Comparison of ENCODE assay signal across 9 cellular contexts in genomic region chr11:69382131-69383128, GRCh38.
DNase-seq lines count a peak whose midpoint lies in the region; ATAC-seq, FAIRE-seq and TF ChIP-seq lines count a peak whose summit lies in the region.
"Had no signal": no experiment of that assay in that cellular context is flagged by ENCODE, and none has a peak within 500 bp of the region (broad histone marks: within the 10 kb centered on the region; RNA-seq: fewer than 3 reads in every experiment).

No MANE protein-coding gene starts in this region.

- H3K4me3 ChIP-seq in MG63 (peak overlapping the region; percentile 25), adrenal gland (no peak overlapping the region), kidney (ENCODE audit: low read length in 2 of 2) (no peak overlapping the region)
- H3K4me3 ChIP-seq: cardiac muscle cell had no signal

- peak; percentile 51 for DNase-seq in AG08396 (ENCODE audit: low spot score)
- peak; percentile 60 for DNase-seq in MG63
- peak; percentile 24 to 62 (median 47) for DNase-seq in adrenal gland
- DNase-seq in kidney: peak; percentile 65
- DNase-seq in stimulated activated CD4-positive, alpha-beta T cell treated with anti-CD3 and anti-CD28 coated beads, Interleukin-2, amount 100 ng/mL, for 48 hours: no peak
- no peak for DNase-seq in frontal cortex (ENCODE audit: low spot score in 2 of 2)
- DNase-seq in NCI-H510A treated with DMSO at 0.1 percent for 48 hours (lab: John Stamatoyannopoulos, UW): no peak

- no peaks in the 10 kb centered on the region for H3K4me1 ChIP-seq in adrenal gland (replicated peaks in 1 of 2)
- no peaks in the 10 kb centered on the region for H3K4me1 ChIP-seq in kidney (ENCODE audit: control insufficient read depth in 1 of 2, insufficient read depth in 1 of 2, low read depth in 1 of 2, low read length in 2 of 2)

- no peak for TF ChIP-seq POLR2A in adrenal gland (IDR thresholded peaks at IDR 0.05)

- no peak for ATAC-seq in HG02642 (IDR thresholded peaks at IDR 0.05; ENCODE audit: poor library complexity, unreplicated experiment)

- TF ChIP-seq CTCF in adrenal gland (IDR thresholded peaks at IDR 0.05): no peak
- TF ChIP-seq CTCF in kidney (IDR thresholded peaks at IDR 0.05; ENCODE audit: borderline replicate concordance, extremely low read depth, insufficient read depth): no peak

- intact Hi-C loops in adrenal gland (cut with DNase I): no loop called here
- intact Hi-C loops in kidney (cut with DNase I): no loop called here

- no peak for FAIRE-seq in kidney (lab: Jason Lieb, UNC)
- no peak for FAIRE-seq in frontal cortex (lab: Jason Lieb, UNC)

- H3K27ac ChIP-seq in adrenal gland (peak overlapping the region in 1 of 5 donors; percentile 21), kidney (ENCODE audit: low read depth in 2 of 2, low read length in 2 of 2) (no peak overlapping the region)
- H3K27ac ChIP-seq: cardiac muscle cell had no signal

- 0 out of 2 replicates have a peak, but pooled peaks cover under 1% of the 10 kb centered on the region for H3K9me3 ChIP-seq in MG63
- no peaks in the 10 kb centered on the region for H3K9me3 ChIP-seq in adrenal gland (replicated peaks in 1 of 3)
- no peaks in the 10 kb centered on the region for H3K9me3 ChIP-seq in kidney (ENCODE audit: control insufficient read depth in 1 of 2, low read length in 2 of 2)

- 65 to 76% (median 69%) methylated on average over 22 to 27 of the region's 27 CpGs for WGBS in adrenal gland, 4 donors

- H3K9ac ChIP-seq in kidney (ENCODE audit: low read length in 2 of 2): no peak overlapping the region

- H3K36me3 ChIP-seq in MG63 (no peaks in the 10 kb centered on the region), adrenal gland (replicated peaks in 1 of 2) (no peaks in the 10 kb centered on the region), kidney (ENCODE audit: control insufficient read depth in 1 of 2, insufficient read depth in 2 of 2, low read length in 2 of 2) (no peaks in the 10 kb centered on the region)
- H3K36me3 ChIP-seq: cardiac muscle cell had no signal

- H3K27me3 ChIP-seq in MG63 (no peaks in the 10 kb centered on the region), adrenal gland (no peaks in the 10 kb centered on the region)
- H3K27me3 ChIP-seq: cardiac muscle cell had no signal

Comparison
In these comparisons a context has a peak if more than half of its experiments do, and no peak if none do; other contexts are left out.
1. DNase-seq: peak in AG08396 (single experiment), MG63 (single experiment), adrenal gland (7 of 7) and kidney (single experiment); none in stimulated activated CD4-positive, alpha-beta T cell treated with anti-CD3 and anti-CD28 coated beads, Interleukin-2, amount 100 ng/mL, for 48 hours (0 of 2), frontal cortex (0 of 2) and NCI-H510A treated with DMSO at 0.1 percent for 48 hours (single experiment).